12 cellular contexts compared by ENCODE assay signal in genomic region chr2:215736653-215737290, GRCh38.
A peak's percentile ranks its signal among the peaks of the same experiment; 100 is the strongest.
DNase-seq lines count a peak whose midpoint lies in the region; ATAC-seq and TF ChIP-seq lines count a peak whose summit lies in the region.
"Had no signal": no experiment of that assay in that cellular context is flagged by ENCODE, and none has a peak within 500 bp of the region (broad histone marks: within the 10 kb centered on the region; RNA-seq: fewer than 3 reads in every experiment).

No MANE protein-coding gene starts in this region.

- peak; percentile 95 for ATAC-seq in HCT116

- peak in 1 of 2 donors; percentile 30 for TF ChIP-seq EP300 in tibial nerve (IDR thresholded peaks at IDR 0.05)

- no peak overlapping the region for H3K4me3 ChIP-seq in HCT116 (replicated peaks in 1 of 2; ENCODE audit: low read depth in 1 of 2, low read length in 2 of 2)
- H3K4me3 ChIP-seq in WERI-Rb-1 (ENCODE audit: low read depth, low read length), result no peak overlapping the region
- H3K4me3 ChIP-seq in tibial nerve, result no peak overlapping the region
- H3K4me3 ChIP-seq: spleen had no signal

- RAD21 ChIA-PET in HCT116 (lab: Charles Lee; ENCODE audit: low non-redundant PET in 1 of 2, low total read pairs in 2 of 2, uncharacterized antibody in 2 of 2, unreplicated experiment in 2 of 2), result no interaction called here

- peaks cover 6% of the 10 kb centered on the region; the same call in 1 of the 2 replicates for H3K9me2 ChIP-seq in HCT116 (ENCODE audit: insufficient read depth)

- H3K4me2 ChIP-seq in HCT116 (ENCODE audit: low read length), result no peak overlapping the region

- H3K4me1 ChIP-seq in HCT116 (ENCODE audit: control insufficient read depth in 1 of 2, insufficient read depth in 2 of 2, low read length in 2 of 2), result no peaks in the 10 kb centered on the region
- H3K4me1 ChIP-seq in tibial nerve, result no peaks in the 10 kb centered on the region

- POLR2A ChIA-PET in HCT116 (lab: Charles Lee), result no interaction called here

- no peaks in the 10 kb centered on the region for H3K9me3 ChIP-seq in HCT116 (ENCODE audit: control insufficient read depth in 1 of 2, insufficient read depth in 1 of 2, low read depth in 1 of 2, low read length in 2 of 2)
- H3K9me3 ChIP-seq in WERI-Rb-1 (ENCODE audit: severe bottlenecking), result no peaks in the 10 kb centered on the region
- no peaks in the 10 kb centered on the region for H3K9me3 ChIP-seq in tibial nerve
- H3K9me3 ChIP-seq: spleen had no signal

- H3K9ac ChIP-seq in HCT116 (ENCODE audit: low read length), result no peak overlapping the region

- WGBS in tibial nerve, 2 donors, result 70 to 72% methylated on average over 4 of the region's 4 CpGs

- CTCF ChIA-PET in HCT116 (lab: Charles Lee), result no interaction called here

- no TSS peak for BruUV-seq in HCT116 (replicated peaks; lab: Mats Ljungman, UMichigan)

- H4K20me1 ChIP-seq in HCT116 (ENCODE audit: insufficient read depth), result no peaks in the 10 kb centered on the region

- H3K36me3 ChIP-seq in HCT116 (ENCODE audit: control insufficient read depth in 1 of 2, insufficient read depth in 2 of 2, low read length in 2 of 2) (no peaks in the 10 kb centered on the region), WERI-Rb-1 (no peaks in the 10 kb centered on the region), tibial nerve (no peaks in the 10 kb centered on the region)
- H3K36me3 ChIP-seq: spleen had no signal

- H3K79me2 ChIP-seq in HCT116 (ENCODE audit: insufficient read depth, low read length), result no peaks in the 10 kb centered on the region

- TF ChIP-seq CTCF in HCT116 (IDR thresholded peaks at IDR 0.05 in 2 of 3, conservative IDR thresholded peaks at IDR 0.05 in 1 of 3; ENCODE audit: borderline replicate concordance in 1 of 3, insufficient read depth in 1 of 3, low read depth in 2 of 3, low read length in 2 of 3) (peak; percentile 16 to 65 (median 47); a peak in 3 of 6 replicates), WERI-Rb-1 (IDR thresholded peaks at IDR 0.05; ENCODE audit: low read depth, low read length) (no peak), tibial nerve (IDR thresholded peaks at IDR 0.05) (no peak)

- no peak; the same call in 1 of the 2 replicates for TF ChIP-seq RAD21 in HCT116 (IDR thresholded peaks at IDR 0.05; ENCODE audit: low read depth)

- no peak overlapping the region for H3K27ac ChIP-seq in HCT116 (ENCODE audit: low read depth, low read length)
- no peak overlapping the region for H3K27ac ChIP-seq in WERI-Rb-1
- no peak overlapping the region for H3K27ac ChIP-seq in tibial nerve
- H3K27ac ChIP-seq: spleen had no signal

- H3K27me3 ChIP-seq in HCT116 (ENCODE audit: insufficient read depth, low read length) (no peaks in the 10 kb centered on the region), WERI-Rb-1 (ENCODE audit: insufficient read depth, low read depth, severe bottlenecking) (no peaks in the 10 kb centered on the region), tibial nerve (no peaks in the 10 kb centered on the region)
- H3K27me3 ChIP-seq: spleen had no signal

- no peak for TF ChIP-seq POLR2A in HCT116 (IDR thresholded peaks at IDR 0.05; ENCODE audit: borderline replicate concordance, extremely low read depth, insufficient read depth, insufficient read length)
- no peak for TF ChIP-seq POLR2A in tibial nerve (IDR thresholded peaks at IDR 0.05)

- DNase-seq in AG08395 (ENCODE audit: low spot score), result peak; percentile 54
- peak; percentile 54 for DNase-seq in HCT116 (ENCODE audit: low read depth, low spot score)
- DNase-seq in amniotic epithelial cell (ENCODE audit: low read depth), result peak; percentile 86
- peak; percentile 5 for DNase-seq in iPS DF 4.7 (ENCODE audit: extremely low read depth, low spot score)
- no peak for DNase-seq in WERI-Rb-1
- no peak for DNase-seq in NCI-H1436 (lab: John Stamatoyannopoulos, UW)
- no peak for DNase-seq in head of caudate nucleus
- DNase-seq in tibial nerve (ENCODE audit: low spot score in 2 of 2), result no peak
- DNase-seq: activated T-cell treated with anti-CD3 and anti-CD28 coated beads for 4 hours, cortex of kidney, MM.1S, spleen had no signal

- H2AFZ ChIP-seq in HCT116 (ENCODE audit: low read depth, low read length, poor library complexity, severe bottlenecking), result peak overlapping the region; percentile 74

- intact Hi-C loops in HCT116 (cut with micrococcal nuclease) (no loop called here), head of caudate nucleus (cut with DNase I) (no loop called here)

TF ChIP-seq in HCT116, 20 proteins besides CTCF, POLR2A, EP300 and RAD21:
- TF ChIP-seq POLR2AphosphoS5 (IDR thresholded peaks at IDR 0.05; ENCODE audit: low read depth, low read length), result no peak

Comparison
In these comparisons a context has a peak if more than half of its experiments do, and no peak if none do; other contexts are left out.
1. DNase-seq: peak in AG08395 (single experiment), HCT116 (single experiment), amniotic epithelial cell (single experiment) and iPS DF 4.7 (single experiment); none in WERI-Rb-1 (single experiment), NCI-H1436 (single experiment), head of caudate nucleus (0 of 42) and tibial nerve (0 of 2).
2. CTCF ChIP-seq: peak in HCT116 (3 of 3); none in WERI-Rb-1 (single experiment) and tibial nerve (0 of 5).